Comparison of ENCODE assay signal across 1 cellular context in the genomic region with DNA sequence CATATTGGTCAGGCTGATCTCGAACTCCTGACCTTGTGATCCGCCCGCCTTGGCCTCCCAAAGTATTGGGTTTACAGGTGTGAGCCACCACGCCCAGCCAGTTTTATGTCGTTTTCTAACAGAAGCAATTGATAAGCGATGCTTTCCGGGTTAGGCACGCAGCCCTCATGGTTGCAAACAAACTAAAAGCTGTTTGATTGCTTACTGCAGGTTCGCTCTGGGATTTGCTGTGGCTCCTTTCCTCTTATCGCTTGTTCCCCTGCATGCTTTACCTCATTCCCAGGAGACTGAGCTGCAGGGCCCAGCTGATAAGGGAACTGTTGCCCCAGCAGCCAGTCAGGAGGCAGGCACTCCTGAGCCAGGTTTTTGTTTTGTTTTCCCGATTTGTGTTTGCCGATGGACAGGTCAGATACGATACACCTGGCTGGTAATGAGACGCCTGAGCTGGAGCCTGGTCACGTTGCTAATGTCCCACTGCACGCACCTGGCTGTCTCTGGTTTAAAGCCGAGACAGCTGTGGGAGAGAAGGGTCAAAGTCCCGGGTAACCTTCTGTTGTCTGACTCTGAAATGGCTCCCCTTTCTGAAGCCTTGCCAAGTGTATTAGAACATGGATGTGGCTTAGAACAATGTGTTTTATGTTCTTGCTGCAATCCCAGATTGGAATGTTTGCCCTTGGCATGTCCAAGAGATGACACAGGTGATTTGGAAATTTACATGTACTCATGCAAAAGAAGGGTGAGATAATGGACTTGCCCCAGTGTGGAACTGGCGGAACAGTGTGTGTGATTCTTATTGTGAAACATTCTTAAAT.
TF ChIP-seq lines count a peak whose summit lies in the region.

No MANE protein-coding gene starts in this region.

TF ChIP-seq in HepG2, 621 proteins besides CTCF, POLR2A, EP300 and RAD21 (continued from another document and continues in another):
- TF ChIP-seq, protein P1, sequence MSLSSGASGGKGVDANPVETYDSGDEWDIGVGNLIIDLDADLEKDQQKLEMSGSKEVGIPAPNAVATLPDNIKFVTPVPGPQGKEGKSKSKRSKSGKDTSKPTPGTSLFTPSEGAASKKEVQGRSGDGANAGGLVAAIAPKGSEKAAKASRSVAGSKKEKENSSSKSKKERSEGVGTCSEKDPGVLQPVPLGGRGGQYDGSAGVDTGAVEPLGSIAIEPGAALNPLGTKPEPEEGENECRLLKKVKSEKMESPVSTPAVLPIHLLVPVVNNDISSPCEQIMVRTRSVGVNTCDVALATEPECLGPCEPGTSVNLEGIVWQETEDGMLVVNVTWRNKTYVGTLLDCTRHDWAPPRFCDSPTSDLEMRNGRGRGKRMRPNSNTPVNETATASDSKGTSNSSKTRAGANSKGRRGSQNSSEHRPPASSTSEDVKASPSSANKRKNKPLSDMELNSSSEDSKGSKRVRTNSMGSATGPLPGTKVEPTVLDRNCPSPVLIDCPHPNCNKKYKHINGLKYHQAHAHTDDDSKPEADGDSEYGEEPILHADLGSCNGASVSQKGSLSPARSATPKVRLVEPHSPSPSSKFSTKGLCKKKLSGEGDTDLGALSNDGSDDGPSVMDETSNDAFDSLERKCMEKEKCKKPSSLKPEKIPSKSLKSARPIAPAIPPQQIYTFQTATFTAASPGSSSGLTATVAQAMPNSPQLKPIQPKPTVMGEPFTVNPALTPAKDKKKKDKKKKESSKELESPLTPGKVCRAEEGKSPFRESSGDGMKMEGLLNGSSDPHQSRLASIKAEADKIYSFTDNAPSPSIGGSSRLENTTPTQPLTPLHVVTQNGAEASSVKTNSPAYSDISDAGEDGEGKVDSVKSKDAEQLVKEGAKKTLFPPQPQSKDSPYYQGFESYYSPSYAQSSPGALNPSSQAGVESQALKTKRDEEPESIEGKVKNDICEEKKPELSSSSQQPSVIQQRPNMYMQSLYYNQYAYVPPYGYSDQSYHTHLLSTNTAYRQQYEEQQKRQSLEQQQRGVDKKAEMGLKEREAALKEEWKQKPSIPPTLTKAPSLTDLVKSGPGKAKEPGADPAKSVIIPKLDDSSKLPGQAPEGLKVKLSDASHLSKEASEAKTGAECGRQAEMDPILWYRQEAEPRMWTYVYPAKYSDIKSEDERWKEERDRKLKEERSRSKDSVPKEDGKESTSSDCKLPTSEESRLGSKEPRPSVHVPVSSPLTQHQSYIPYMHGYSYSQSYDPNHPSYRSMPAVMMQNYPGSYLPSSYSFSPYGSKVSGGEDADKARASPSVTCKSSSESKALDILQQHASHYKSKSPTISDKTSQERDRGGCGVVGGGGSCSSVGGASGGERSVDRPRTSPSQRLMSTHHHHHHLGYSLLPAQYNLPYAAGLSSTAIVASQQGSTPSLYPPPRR (CRISPR knock-in tag; IDR thresholded peaks at IDR 0.05; ENCODE audit: borderline replicate concordance), result peak; percentile 96
- TF ChIP-seq MBNL3 (CRISPR knock-in tag; conservative IDR thresholded peaks at IDR 0.05) (no peak), BCL6 (CRISPR knock-in tag; IDR thresholded peaks at IDR 0.05) (peak; percentile 93), HDAC6 (IDR thresholded peaks at IDR 0.05; ENCODE audit: low read depth, low read length) (no peak), ZNF34 (CRISPR knock-in tag; IDR thresholded peaks at IDR 0.05; ENCODE audit: borderline replicate concordance) (peak; percentile 91; the same call in 1 of the 2 replicates), RBAK (CRISPR knock-in tag; IDR thresholded peaks at IDR 0.05) (no peak), ARHGAP35 (CRISPR knock-in tag; IDR thresholded peaks at IDR 0.05; ENCODE audit: borderline replicate concordance) (peak; percentile 22; the same call in 1 of the 2 replicates), SOX6 (IDR thresholded peaks at IDR 0.05) (0 out of 2 replicates have a peak, but pooled peaks have one; percentile 70), SOX6 (CRISPR knock-in tag; IDR thresholded peaks at IDR 0.05) (peak; percentile 100), RXRA (CRISPR knock-in tag; IDR thresholded peaks at IDR 0.05) (peak; percentile 96), ISX (CRISPR knock-in tag; conservative IDR thresholded peaks at IDR 0.05) (no peak), TOPORS (CRISPR knock-in tag; IDR thresholded peaks at IDR 0.05) (peak; percentile 72), ZBTB3 (CRISPR knock-in tag; IDR thresholded peaks at IDR 0.05; ENCODE audit: borderline replicate concordance, low read depth) (peak; percentile 88), ZNF720 (CRISPR knock-in tag; IDR thresholded peaks at IDR 0.05) (no peak), KLF11 (CRISPR knock-in tag; IDR thresholded peaks at IDR 0.05) (peak; percentile 91; the same call in 1 of the 2 replicates), ZNF619 (CRISPR knock-in tag; IDR thresholded peaks at IDR 0.05) (no peak; the same call in 1 of the 2 replicates), ELF4 (CRISPR knock-in tag; IDR thresholded peaks at IDR 0.05; ENCODE audit: borderline replicate concordance) (no peak), GABPB1 (CRISPR knock-in tag; IDR thresholded peaks at IDR 0.05) (no peak; the same call in 1 of the 2 replicates), RFXAP (CRISPR knock-in tag; IDR thresholded peaks at IDR 0.05; ENCODE audit: borderline replicate concordance) (peak; percentile 95), FOXA3 (CRISPR knock-in tag; IDR thresholded peaks at IDR 0.05) (peak; percentile 87), TSC22D2 (CRISPR knock-in tag; IDR thresholded peaks at IDR 0.05; ENCODE audit: borderline replicate concordance) (peak; percentile 74; the same call in 1 of the 2 replicates), SMC3 (IDR thresholded peaks at IDR 0.05; ENCODE audit: low read length) (peak; percentile 20; the same call in 1 of the 2 replicates), SRF (IDR thresholded peaks at IDR 0.05; ENCODE audit: low read depth, low read length) (no peak), NCOA1 (CRISPR knock-in tag; IDR thresholded peaks at IDR 0.05) (peak; percentile 57; the same call in 1 of the 2 replicates), ZNF232 (CRISPR knock-in tag; IDR thresholded peaks at IDR 0.05; ENCODE audit: borderline replicate concordance) (0 out of 2 replicates have a peak, but pooled peaks have one; percentile 55), ZNF792 (CRISPR knock-in tag; IDR thresholded peaks at IDR 0.05) (peak; percentile 88), ZNF761 (CRISPR knock-in tag; conservative IDR thresholded peaks at IDR 0.05) (peak; percentile 86; the same call in 1 of the 2 replicates), FOXC1 (CRISPR knock-in tag; IDR thresholded peaks at IDR 0.05; ENCODE audit: borderline replicate concordance) (no peak), ATF1 (CRISPR knock-in tag; IDR thresholded peaks at IDR 0.05) (no peak), PTBP1 (IDR thresholded peaks at IDR 0.05; ENCODE audit: low read depth, low read length, poor library complexity, severe bottlenecking) (no peak), STAT5B (CRISPR knock-in tag; IDR thresholded peaks at IDR 0.05) (peak; percentile 93; the same call in 1 of the 2 replicates), FOXK1 (CRISPR knock-in tag; IDR thresholded peaks at IDR 0.05; ENCODE audit: borderline replicate concordance, low read depth) (peak; percentile 86; the same call in 1 of the 2 replicates)
- TF ChIP-seq, protein P2, sequence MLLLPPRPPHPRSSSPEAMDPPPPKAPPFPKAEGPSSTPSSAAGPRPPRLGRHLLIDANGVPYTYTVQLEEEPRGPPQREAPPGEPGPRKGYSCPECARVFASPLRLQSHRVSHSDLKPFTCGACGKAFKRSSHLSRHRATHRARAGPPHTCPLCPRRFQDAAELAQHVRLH (CRISPR knock-in tag; IDR thresholded peaks at IDR 0.05; ENCODE audit: borderline replicate concordance, low read depth), result peak; percentile 44; the same call in 1 of the 2 replicates
- TF ChIP-seq, protein P3, sequence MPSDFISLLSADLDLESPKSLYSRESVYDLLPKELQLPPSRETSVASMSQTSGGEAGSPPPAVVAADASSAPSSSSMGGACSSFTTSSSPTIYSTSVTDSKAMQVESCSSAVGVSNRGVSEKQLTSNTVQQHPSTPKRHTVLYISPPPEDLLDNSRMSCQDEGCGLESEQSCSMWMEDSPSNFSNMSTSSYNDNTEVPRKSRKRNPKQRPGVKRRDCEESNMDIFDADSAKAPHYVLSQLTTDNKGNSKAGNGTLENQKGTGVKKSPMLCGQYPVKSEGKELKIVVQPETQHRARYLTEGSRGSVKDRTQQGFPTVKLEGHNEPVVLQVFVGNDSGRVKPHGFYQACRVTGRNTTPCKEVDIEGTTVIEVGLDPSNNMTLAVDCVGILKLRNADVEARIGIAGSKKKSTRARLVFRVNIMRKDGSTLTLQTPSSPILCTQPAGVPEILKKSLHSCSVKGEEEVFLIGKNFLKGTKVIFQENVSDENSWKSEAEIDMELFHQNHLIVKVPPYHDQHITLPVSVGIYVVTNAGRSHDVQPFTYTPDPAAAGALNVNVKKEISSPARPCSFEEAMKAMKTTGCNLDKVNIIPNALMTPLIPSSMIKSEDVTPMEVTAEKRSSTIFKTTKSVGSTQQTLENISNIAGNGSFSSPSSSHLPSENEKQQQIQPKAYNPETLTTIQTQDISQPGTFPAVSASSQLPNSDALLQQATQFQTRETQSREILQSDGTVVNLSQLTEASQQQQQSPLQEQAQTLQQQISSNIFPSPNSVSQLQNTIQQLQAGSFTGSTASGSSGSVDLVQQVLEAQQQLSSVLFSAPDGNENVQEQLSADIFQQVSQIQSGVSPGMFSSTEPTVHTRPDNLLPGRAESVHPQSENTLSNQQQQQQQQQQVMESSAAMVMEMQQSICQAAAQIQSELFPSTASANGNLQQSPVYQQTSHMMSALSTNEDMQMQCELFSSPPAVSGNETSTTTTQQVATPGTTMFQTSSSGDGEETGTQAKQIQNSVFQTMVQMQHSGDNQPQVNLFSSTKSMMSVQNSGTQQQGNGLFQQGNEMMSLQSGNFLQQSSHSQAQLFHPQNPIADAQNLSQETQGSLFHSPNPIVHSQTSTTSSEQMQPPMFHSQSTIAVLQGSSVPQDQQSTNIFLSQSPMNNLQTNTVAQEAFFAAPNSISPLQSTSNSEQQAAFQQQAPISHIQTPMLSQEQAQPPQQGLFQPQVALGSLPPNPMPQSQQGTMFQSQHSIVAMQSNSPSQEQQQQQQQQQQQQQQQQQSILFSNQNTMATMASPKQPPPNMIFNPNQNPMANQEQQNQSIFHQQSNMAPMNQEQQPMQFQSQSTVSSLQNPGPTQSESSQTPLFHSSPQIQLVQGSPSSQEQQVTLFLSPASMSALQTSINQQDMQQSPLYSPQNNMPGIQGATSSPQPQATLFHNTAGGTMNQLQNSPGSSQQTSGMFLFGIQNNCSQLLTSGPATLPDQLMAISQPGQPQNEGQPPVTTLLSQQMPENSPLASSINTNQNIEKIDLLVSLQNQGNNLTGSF (CRISPR knock-in tag; IDR thresholded peaks at IDR 0.05), result peak; percentile 49; the same call in 1 of the 2 replicates
- TF ChIP-seq, protein P4, sequence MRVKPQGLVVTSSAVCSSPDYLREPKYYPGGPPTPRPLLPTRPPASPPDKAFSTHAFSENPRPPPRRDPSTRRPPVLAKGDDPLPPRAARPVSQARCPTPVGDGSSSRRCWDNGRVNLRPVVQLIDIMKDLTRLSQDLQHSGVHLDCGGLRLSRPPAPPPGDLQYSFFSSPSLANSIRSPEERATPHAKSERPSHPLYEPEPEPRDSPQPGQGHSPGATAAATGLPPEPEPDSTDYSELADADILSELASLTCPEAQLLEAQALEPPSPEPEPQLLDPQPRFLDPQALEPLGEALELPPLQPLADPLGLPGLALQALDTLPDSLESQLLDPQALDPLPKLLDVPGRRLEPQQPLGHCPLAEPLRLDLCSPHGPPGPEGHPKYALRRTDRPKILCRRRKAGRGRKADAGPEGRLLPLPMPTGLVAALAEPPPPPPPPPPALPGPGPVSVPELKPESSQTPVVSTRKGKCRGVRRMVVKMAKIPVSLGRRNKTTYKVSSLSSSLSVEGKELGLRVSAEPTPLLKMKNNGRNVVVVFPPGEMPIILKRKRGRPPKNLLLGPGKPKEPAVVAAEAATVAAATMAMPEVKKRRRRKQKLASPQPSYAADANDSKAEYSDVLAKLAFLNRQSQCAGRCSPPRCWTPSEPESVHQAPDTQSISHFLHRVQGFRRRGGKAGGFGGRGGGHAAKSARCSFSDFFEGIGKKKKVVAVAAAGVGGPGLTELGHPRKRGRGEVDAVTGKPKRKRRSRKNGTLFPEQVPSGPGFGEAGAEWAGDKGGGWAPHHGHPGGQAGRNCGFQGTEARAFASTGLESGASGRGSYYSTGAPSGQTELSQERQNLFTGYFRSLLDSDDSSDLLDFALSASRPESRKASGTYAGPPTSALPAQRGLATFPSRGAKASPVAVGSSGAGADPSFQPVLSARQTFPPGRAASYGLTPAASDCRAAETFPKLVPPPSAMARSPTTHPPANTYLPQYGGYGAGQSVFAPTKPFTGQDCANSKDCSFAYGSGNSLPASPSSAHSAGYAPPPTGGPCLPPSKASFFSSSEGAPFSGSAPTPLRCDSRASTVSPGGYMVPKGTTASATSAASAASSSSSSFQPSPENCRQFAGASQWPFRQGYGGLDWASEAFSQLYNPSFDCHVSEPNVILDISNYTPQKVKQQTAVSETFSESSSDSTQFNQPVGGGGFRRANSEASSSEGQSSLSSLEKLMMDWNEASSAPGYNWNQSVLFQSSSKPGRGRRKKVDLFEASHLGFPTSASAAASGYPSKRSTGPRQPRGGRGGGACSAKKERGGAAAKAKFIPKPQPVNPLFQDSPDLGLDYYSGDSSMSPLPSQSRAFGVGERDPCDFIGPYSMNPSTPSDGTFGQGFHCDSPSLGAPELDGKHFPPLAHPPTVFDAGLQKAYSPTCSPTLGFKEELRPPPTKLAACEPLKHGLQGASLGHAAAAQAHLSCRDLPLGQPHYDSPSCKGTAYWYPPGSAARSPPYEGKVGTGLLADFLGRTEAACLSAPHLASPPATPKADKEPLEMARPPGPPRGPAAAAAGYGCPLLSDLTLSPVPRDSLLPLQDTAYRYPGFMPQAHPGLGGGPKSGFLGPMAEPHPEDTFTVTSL (CRISPR knock-in tag; IDR thresholded peaks at IDR 0.05; ENCODE audit: borderline replicate concordance), result peak; percentile 98
- TF ChIP-seq, protein P5, sequence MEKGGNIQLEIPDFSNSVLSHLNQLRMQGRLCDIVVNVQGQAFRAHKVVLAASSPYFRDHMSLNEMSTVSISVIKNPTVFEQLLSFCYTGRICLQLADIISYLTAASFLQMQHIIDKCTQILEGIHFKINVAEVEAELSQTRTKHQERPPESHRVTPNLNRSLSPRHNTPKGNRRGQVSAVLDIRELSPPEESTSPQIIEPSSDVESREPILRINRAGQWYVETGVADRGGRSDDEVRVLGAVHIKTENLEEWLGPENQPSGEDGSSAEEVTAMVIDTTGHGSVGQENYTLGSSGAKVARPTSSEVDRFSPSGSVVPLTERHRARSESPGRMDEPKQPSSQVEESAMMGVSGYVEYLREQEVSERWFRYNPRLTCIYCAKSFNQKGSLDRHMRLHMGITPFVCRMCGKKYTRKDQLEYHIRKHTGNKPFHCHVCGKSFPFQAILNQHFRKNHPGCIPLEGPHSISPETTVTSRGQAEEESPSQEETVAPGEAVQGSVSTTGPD (CRISPR knock-in tag; IDR thresholded peaks at IDR 0.05), result peak; percentile 88
- TF ChIP-seq, protein P6, sequence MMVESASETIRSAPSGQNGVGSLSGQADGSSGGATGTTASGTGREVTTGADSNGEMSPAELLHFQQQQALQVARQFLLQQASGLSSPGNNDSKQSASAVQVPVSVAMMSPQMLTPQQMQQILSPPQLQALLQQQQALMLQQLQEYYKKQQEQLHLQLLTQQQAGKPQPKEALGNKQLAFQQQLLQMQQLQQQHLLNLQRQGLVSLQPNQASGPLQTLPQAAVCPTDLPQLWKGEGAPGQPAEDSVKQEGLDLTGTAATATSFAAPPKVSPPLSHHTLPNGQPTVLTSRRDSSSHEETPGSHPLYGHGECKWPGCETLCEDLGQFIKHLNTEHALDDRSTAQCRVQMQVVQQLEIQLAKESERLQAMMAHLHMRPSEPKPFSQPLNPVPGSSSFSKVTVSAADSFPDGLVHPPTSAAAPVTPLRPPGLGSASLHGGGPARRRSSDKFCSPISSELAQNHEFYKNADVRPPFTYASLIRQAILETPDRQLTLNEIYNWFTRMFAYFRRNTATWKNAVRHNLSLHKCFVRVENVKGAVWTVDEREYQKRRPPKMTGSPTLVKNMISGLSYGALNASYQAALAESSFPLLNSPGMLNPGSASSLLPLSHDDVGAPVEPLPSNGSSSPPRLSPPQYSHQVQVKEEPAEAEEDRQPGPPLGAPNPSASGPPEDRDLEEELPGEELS (CRISPR knock-in tag; IDR thresholded peaks at IDR 0.05), result peak; percentile 99
